In the genomic region with DNA sequence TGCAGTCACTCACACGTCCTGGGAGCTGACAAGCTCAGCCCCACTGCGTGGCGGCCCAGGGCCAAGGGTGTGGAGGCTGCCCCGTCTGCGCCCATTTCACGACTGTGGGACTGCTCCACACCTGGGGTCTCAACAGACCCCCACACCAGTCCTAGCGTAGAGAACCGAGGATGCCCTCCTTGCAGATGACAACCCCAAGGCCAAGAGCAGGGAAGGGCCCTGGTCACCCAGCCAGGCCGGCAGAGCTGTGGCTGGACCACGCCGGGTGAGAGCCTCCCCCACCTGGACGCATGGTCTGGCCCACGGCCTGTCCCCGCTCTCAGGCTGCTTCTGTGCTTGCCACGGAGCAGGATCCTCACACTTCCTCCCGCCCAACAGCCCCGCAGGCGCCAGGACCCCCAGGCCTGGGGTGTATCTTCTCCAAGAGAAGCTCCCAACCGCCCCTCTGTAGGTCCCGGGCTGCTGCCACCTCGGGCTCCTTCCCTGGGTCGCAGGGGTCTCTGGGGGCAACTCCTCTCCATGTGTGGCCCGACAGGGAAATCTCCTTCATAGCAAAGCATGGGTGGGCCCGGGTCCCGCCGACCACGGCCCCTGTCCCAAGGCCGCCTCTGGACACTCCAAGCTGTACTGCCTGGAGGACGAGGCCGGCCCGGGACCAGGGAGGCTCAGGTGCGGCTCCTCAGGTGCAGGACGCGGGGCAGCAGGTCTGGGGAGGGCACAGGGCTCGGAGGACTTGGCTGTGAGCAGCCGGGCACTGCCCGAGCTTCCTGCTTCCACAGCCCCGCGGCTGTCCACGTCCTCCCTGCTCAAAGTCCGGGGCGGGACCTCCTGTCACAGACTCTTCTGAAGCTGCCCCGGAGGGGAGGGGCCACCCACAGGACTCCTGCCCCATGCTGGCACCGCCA, we compare ENCODE assay signal across 12 cellular contexts.
DNase-seq lines count a peak whose midpoint lies in the region; ATAC-seq, FAIRE-seq and TF ChIP-seq lines count a peak whose summit lies in the region.
"Had no signal": no experiment of that assay in that cellular context is flagged by ENCODE, and none has a peak within 500 bp of the region (broad histone marks: within the 10 kb centered on the region; RNA-seq: fewer than 3 reads in every experiment).

No MANE protein-coding gene starts in this region.

- H3K27me3 ChIP-seq in right atrium auricular region: no peaks in the 10 kb centered on the region

- no peak overlapping the region for H3K27ac Mint-ChIP-seq in CD14-positive monocyte
- H3K27ac Mint-ChIP-seq in T-helper 2 cell treated with Interferon-gamma antibody and Interleukin-4, amounts not matched to agents 5 μg/mL and 100 μg/mL, for 36 hours: no peak overlapping the region
- H3K27ac Mint-ChIP-seq: HFFc6 had no signal

- H3K4me1 ChIP-seq in right atrium auricular region: peaks cover 0 to 20% of the 10 kb centered on the region in 2 donors

- H3K9me3 ChIP-seq in right atrium auricular region: peaks cover 0 to 10% of the 10 kb centered on the region in 2 donors

- H3K4me1 Mint-ChIP-seq in CD14-positive monocyte: peaks cover 19% of the 10 kb centered on the region
- H3K4me1 Mint-ChIP-seq in T-helper 2 cell treated with Interferon-gamma antibody and Interleukin-4, amounts not matched to agents 5 μg/mL and 100 μg/mL, for 36 hours (ENCODE audit: low read depth): peaks cover 15% of the 10 kb centered on the region

- TF ChIP-seq CTCF in CD14-positive monocyte (IDR thresholded peaks at IDR 0.05) (no peak), right atrium auricular region (IDR thresholded peaks at IDR 0.05) (no peak)

- DNase-seq in CD14-positive monocyte (ENCODE audit: low spot score) (no peak), RPMI7951 (ENCODE audit: low read depth) (peak; percentile 28), right atrium auricular region (ENCODE audit: low spot score) (no peak), posterior cingulate gyrus (peak in 6 of 10 donors; percentile 7 to 88 (median 40)), GM12891 (ENCODE audit: insufficient read length, low spot score) (no peak), cerebellar nuclear complex (lab: John Stamatoyannopoulos, UW) (no peak)
- no peak for DNase-seq in T-helper 2 cell treated with Interferon-gamma antibody and Interleukin-4, amounts not matched to agents 5 μg/mL and 100 μg/mL, for 36 hours (ENCODE audit: low spot score)
- DNase-seq: HFFc6, NCI-H2171 had no signal

- intact Hi-C loops in CD14-positive monocyte (cut with micrococcal nuclease) (no loop called here), posterior cingulate gyrus (cut with DNase I) (no loop called here)

- H3K4me3 Mint-ChIP-seq in CD14-positive monocyte: peak overlapping the region; percentile 67 to 82
- H3K4me3 Mint-ChIP-seq in T-helper 2 cell treated with Interferon-gamma antibody and Interleukin-4, amounts not matched to agents 5 μg/mL and 100 μg/mL, for 36 hours: no peak overlapping the region
- H3K4me3 Mint-ChIP-seq: HFFc6 had no signal

- H3K27me3 Mint-ChIP-seq in CD14-positive monocyte (ENCODE audit: low read depth in 3 of 3): peaks cover 23 to 74% (median 50%) of the 10 kb centered on the region in 3 donors
- peaks cover 22% of the 10 kb centered on the region for H3K27me3 Mint-ChIP-seq in T-helper 2 cell treated with Interferon-gamma antibody and Interleukin-4, amounts not matched to agents 5 μg/mL and 100 μg/mL, for 36 hours (ENCODE audit: low read depth)

- peaks cover 0 to 9% (median 3%) of the 10 kb centered on the region in 7 donors for H3K9me3 Mint-ChIP-seq in CD14-positive monocyte
- H3K9me3 Mint-ChIP-seq in T-helper 2 cell treated with Interferon-gamma antibody and Interleukin-4, amounts not matched to agents 5 μg/mL and 100 μg/mL, for 36 hours: peaks cover 8% of the 10 kb centered on the region

- TF ChIP-seq POLR2A in GM12891 (IDR thresholded peaks at IDR 0.05; ENCODE audit: low read depth, low read length): no peak

- peak overlapping the region; percentile 17 to 43 for H3K4me3 ChIP-seq in right atrium auricular region

- no peaks in the 10 kb centered on the region for H3K36me3 ChIP-seq in right atrium auricular region

- no peak for ATAC-seq in GM19467 (IDR thresholded peaks at IDR 0.05; ENCODE audit: unreplicated experiment)

- no peak for FAIRE-seq in GM12891 (lab: Jason Lieb, UNC)
- FAIRE-seq: endometrium, urothelium cell line had no signal

- no peak overlapping the region for H3K27ac ChIP-seq in right atrium auricular region

- H3K36me3 Mint-ChIP-seq in CD14-positive monocyte: no peaks in the 10 kb centered on the region
- H3K36me3 Mint-ChIP-seq in T-helper 2 cell treated with Interferon-gamma antibody and Interleukin-4, amounts not matched to agents 5 μg/mL and 100 μg/mL, for 36 hours (ENCODE audit: low read depth): no peaks in the 10 kb centered on the region

TF ChIP-seq in GM12891, 5 proteins besides CTCF, POLR2A, EP300 and RAD21:
- TF ChIP-seq TAF1 (IDR thresholded peaks at IDR 0.05; ENCODE audit: low read depth, low read length): no peak
- no peak for TF ChIP-seq PAX5 (IDR thresholded peaks at IDR 0.05; ENCODE audit: insufficient read depth, low read length, severe bottlenecking)
- no peak for TF ChIP-seq SPI1 (IDR thresholded peaks at IDR 0.05; ENCODE audit: low read depth, low read length)
- no peak for TF ChIP-seq POLR2AphosphoS5 (IDR thresholded peaks at IDR 0.05; ENCODE audit: low read depth, low read length)
- no peak for TF ChIP-seq POU2F2 (IDR thresholded peaks at IDR 0.05; ENCODE audit: low read depth, low read length)

Comparison
In these comparisons a context has a peak if more than half of its experiments do, and no peak if none do; other contexts are left out.
1. DNase-seq: peak in RPMI7951 (single experiment) and posterior cingulate gyrus (6 of 10); none in CD14-positive monocyte (single experiment), right atrium auricular region (single experiment), GM12891 (single experiment), cerebellar nuclear complex (0 of 2) and T-helper 2 cell treated with Interferon-gamma antibody and Interleukin-4, amounts not matched to agents 5 μg/mL and 100 μg/mL, for 36 hours (single experiment).